In the genomic region with DNA sequence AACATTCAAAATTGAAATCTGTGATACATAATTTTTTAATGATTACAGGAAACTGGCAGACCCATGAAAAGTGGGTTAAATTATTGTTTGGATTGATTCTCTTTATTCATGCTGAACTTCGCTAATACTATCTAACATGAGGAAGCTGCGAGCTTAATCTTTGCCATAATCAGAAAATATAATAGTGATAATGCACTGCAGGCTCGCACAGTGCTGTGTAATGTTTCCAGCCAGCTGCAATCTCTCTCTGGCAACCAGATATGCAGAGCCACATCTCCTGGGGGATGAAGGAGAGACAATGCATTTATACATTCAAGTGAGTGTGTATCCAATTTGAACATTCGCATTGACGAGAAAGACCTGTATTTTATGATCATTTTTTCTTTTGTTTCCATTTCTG, we compare ENCODE assay signal across 1 cellular context.
A peak's percentile ranks its signal among the peaks of the same experiment; 100 is the strongest.
TF ChIP-seq lines count a peak whose summit lies in the region.

No MANE protein-coding gene starts in this region.

TF ChIP-seq in SK-N-SH, 30 proteins besides CTCF, POLR2A, EP300 and RAD21 (continued from another document):
- TF ChIP-seq, protein P1, sequence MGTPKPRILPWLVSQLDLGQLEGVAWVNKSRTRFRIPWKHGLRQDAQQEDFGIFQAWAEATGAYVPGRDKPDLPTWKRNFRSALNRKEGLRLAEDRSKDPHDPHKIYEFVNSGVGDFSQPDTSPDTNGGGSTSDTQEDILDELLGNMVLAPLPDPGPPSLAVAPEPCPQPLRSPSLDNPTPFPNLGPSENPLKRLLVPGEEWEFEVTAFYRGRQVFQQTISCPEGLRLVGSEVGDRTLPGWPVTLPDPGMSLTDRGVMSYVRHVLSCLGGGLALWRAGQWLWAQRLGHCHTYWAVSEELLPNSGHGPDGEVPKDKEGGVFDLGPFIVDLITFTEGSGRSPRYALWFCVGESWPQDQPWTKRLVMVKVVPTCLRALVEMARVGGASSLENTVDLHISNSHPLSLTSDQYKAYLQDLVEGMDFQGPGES (IDR thresholded peaks at IDR 0.05; ENCODE audit: low read depth, low read length): no peak
- TF ChIP-seq FOSL2 (IDR thresholded peaks at IDR 0.05; ENCODE audit: borderline replicate concordance, low read depth) (no peak), NRF1 (IDR thresholded peaks at IDR 0.05; ENCODE audit: low read depth, low read length) (no peak), FOXJ3 (CRISPR knock-in tag; IDR thresholded peaks at IDR 0.05) (peak; percentile 48; the same call in 1 of the 2 replicates), RXRA (IDR thresholded peaks at IDR 0.05; ENCODE audit: borderline replicate concordance, low read depth) (no peak), GABPA (IDR thresholded peaks at IDR 0.05; ENCODE audit: low read depth) (no peak), ZBTB33 (IDR thresholded peaks at IDR 0.05; ENCODE audit: borderline replicate concordance, low read depth) (no peak), MXI1 (IDR thresholded peaks at IDR 0.05; ENCODE audit: low read depth, low read length) (no peak), YY1 (IDR thresholded peaks at IDR 0.05; ENCODE audit: low read depth) (no peak), ELF1 (IDR thresholded peaks at IDR 0.05) (no peak), JUND (IDR thresholded peaks at IDR 0.05) (no peak), SMC3 (IDR thresholded peaks at IDR 0.05; ENCODE audit: low read depth, low read length) (no peak), EZH2phosphoT487 (IDR thresholded peaks at IDR 0.05; ENCODE audit: borderline replicate concordance, low read depth) (no peak), RFX5 (IDR thresholded peaks at IDR 0.05; ENCODE audit: low read length) (no peak), TEAD4 (IDR thresholded peaks at IDR 0.05; ENCODE audit: borderline replicate concordance, insufficient read depth) (no peak), FOXM1 (IDR thresholded peaks at IDR 0.05; ENCODE audit: low read depth) (no peak), PBX3 (IDR thresholded peaks at IDR 0.05) (0 out of 2 replicates have a peak, but pooled peaks have one; percentile 3), GATA2 (CRISPR knock-in tag; IDR thresholded peaks at IDR 0.05) (peak; percentile 91), MEF2A (IDR thresholded peaks at IDR 0.05; ENCODE audit: borderline replicate concordance, low read depth) (no peak), TCF12 (IDR thresholded peaks at IDR 0.05) (peak; percentile 47), RCOR1 (IDR thresholded peaks at IDR 0.05; ENCODE audit: low read length) (peak; percentile 97), USF1 (IDR thresholded peaks at IDR 0.05; ENCODE audit: borderline replicate concordance, low read depth) (no peak), NFIC (IDR thresholded peaks at IDR 0.05; ENCODE audit: borderline replicate concordance) (no peak)
- TF ChIP-seq, protein P2, sequence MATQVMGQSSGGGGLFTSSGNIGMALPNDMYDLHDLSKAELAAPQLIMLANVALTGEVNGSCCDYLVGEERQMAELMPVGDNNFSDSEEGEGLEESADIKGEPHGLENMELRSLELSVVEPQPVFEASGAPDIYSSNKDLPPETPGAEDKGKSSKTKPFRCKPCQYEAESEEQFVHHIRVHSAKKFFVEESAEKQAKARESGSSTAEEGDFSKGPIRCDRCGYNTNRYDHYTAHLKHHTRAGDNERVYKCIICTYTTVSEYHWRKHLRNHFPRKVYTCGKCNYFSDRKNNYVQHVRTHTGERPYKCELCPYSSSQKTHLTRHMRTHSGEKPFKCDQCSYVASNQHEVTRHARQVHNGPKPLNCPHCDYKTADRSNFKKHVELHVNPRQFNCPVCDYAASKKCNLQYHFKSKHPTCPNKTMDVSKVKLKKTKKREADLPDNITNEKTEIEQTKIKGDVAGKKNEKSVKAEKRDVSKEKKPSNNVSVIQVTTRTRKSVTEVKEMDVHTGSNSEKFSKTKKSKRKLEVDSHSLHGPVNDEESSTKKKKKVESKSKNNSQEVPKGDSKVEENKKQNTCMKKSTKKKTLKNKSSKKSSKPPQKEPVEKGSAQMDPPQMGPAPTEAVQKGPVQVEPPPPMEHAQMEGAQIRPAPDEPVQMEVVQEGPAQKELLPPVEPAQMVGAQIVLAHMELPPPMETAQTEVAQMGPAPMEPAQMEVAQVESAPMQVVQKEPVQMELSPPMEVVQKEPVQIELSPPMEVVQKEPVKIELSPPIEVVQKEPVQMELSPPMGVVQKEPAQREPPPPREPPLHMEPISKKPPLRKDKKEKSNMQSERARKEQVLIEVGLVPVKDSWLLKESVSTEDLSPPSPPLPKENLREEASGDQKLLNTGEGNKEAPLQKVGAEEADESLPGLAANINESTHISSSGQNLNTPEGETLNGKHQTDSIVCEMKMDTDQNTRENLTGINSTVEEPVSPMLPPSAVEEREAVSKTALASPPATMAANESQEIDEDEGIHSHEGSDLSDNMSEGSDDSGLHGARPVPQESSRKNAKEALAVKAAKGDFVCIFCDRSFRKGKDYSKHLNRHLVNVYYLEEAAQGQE (IDR thresholded peaks at IDR 0.05; ENCODE audit: low read depth, low read length): no peak
- TF ChIP-seq, protein P3, sequence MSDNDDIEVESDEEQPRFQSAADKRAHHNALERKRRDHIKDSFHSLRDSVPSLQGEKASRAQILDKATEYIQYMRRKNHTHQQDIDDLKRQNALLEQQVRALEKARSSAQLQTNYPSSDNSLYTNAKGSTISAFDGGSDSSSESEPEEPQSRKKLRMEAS (IDR thresholded peaks at IDR 0.05; ENCODE audit: low read depth): no peak
TF ChIP-seq in SK-N-SH: peak in this region for 6.
